16 cellular contexts compared by ENCODE assay signal in the genomic region with DNA sequence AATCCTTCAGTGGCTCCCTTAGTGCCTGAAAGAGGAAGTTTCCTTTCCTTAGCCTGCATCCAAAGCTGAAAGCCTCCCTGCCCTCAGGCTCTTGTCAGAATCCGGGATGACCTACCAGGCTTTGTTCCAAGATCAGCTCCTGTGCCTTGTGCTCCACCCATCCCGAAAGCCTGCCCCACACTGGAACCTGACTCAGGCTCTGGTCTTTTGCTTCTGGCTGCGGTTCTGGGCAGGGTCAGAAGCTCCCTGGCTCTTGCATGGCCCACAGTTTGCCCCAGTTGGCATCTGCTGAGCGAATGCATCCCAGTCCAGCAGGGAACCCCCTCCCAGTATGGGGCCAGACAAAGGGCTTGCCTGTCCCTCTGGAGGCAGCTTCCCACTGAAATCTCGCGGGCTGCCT. TPM values are rescaled to one million over a fixed set of nuclear protein-coding genes. Genes with fewer than 3 reads are reported as not detected.
DNase-seq lines count a peak whose midpoint lies in the region; ATAC-seq and TF ChIP-seq lines count a peak whose summit lies in the region.
"Had no signal": no experiment of that assay in that cellular context is flagged by ENCODE, and none has a peak within 500 bp of the region (broad histone marks: within the 10 kb centered on the region; RNA-seq: fewer than 3 reads in every experiment).

No MANE protein-coding gene starts in this region.

- H3K27ac ChIP-seq in vagina: no peak overlapping the region
- H3K27ac ChIP-seq: body of pancreas, gastroesophageal sphincter, SJSA1, upper lobe of left lung had no signal

- TF ChIP-seq CTCF in HFF-Myc (IDR thresholded peaks at IDR 0.05; ENCODE audit: low read depth, low read length, missing control alignments) (no peak), vagina (IDR thresholded peaks at IDR 0.05) (no peak)

- no peak for TF ChIP-seq POLR2A in vagina (IDR thresholded peaks at IDR 0.05)

- peaks cover 4% of the 10 kb centered on the region for H3K4me1 ChIP-seq in vagina
- H3K4me1 ChIP-seq: gastroesophageal sphincter, upper lobe of left lung had no signal

- peak; percentile 28 for DNase-seq in COLO829 (ENCODE audit: low spot score)
- peak; percentile 26 for DNase-seq in HFF-Myc (ENCODE audit: extremely low read depth, low read depth)
- DNase-seq in amniotic stem cell (lab: John Stamatoyannopoulos, UW): peak; percentile 11
- DNase-seq in left lobe of liver (ENCODE audit: low spot score): peak; percentile 37
- no peak for DNase-seq in activated naive CD4-positive, alpha-beta T cell treated with Interleukin-2 at 50 U/mL for 16 hours
- DNase-seq in vagina (ENCODE audit: extremely low spot score in 2 of 2): no peak
- no peak for DNase-seq in NK-92 treated with Interleukin-12 subunit alpha and Interleukin-12 subunit beta, amount 100 ng/mL, for 24 hours (lab: John Stamatoyannopoulos, UW)
- DNase-seq: activated effector memory CD4-positive, alpha-beta T cell treated with anti-CD3 and anti-CD28 coated beads, Interleukin-2, amount 50 U/mL, for 16 hours; body of pancreas; NCI-H187 treated with DMSO at 0.1 percent for 48 hours; NCI-H82; stimulated activated CD4-positive, alpha-beta T cell treated with anti-CD3 and anti-CD28 coated beads, Interleukin-1b, Interleukin-23, amount 100 ng/mL, for 48 hours had no signal

- intact Hi-C loops in vagina (cut with DNase I): no loop called here

- H3K36me3 ChIP-seq in vagina: no peaks in the 10 kb centered on the region
- H3K36me3 ChIP-seq: gastroesophageal sphincter, SJSA1, upper lobe of left lung had no signal

- ATAC-seq in left lobe of liver: no peak
- ATAC-seq in GM19324 (IDR thresholded peaks at IDR 0.05; ENCODE audit: low FRiP score, unreplicated experiment): no peak
- ATAC-seq: body of pancreas, gastroesophageal sphincter had no signal

- no peak overlapping the region for H3K4me3 ChIP-seq in HFF-Myc (replicated peaks; ENCODE audit: low read depth, low read length)
- H3K4me3 ChIP-seq in vagina: no peak overlapping the region
- H3K4me3 ChIP-seq: body of pancreas, gastroesophageal sphincter, SJSA1, upper lobe of left lung had no signal

- no peaks in the 10 kb centered on the region for H3K27me3 ChIP-seq in vagina
- H3K27me3 ChIP-seq: body of pancreas, SJSA1, upper lobe of left lung had no signal

- no peaks in the 10 kb centered on the region for H3K9me3 ChIP-seq in vagina
- H3K9me3 ChIP-seq: body of pancreas, gastroesophageal sphincter, SJSA1, upper lobe of left lung had no signal

RNA-seq across cellular contexts. Expression of a gene that starts 25.9 kb away (rescaled TPM):
- total RNA-seq in left lobe of liver (0.86 TPM), vagina (7.4 TPM)

Comparison
In these comparisons a context has a peak if more than half of its experiments do, and no peak if none do; other contexts are left out.
1. DNase-seq: peak in COLO829 (single experiment), HFF-Myc (single experiment), amniotic stem cell (single experiment) and left lobe of liver (single experiment); none in activated naive CD4-positive, alpha-beta T cell treated with Interleukin-2 at 50 U/mL for 16 hours (single experiment), vagina (0 of 2) and NK-92 treated with Interleukin-12 subunit alpha and Interleukin-12 subunit beta, amount 100 ng/mL, for 24 hours (single experiment).